24 cellular contexts compared by ENCODE assay signal in the genomic region with DNA sequence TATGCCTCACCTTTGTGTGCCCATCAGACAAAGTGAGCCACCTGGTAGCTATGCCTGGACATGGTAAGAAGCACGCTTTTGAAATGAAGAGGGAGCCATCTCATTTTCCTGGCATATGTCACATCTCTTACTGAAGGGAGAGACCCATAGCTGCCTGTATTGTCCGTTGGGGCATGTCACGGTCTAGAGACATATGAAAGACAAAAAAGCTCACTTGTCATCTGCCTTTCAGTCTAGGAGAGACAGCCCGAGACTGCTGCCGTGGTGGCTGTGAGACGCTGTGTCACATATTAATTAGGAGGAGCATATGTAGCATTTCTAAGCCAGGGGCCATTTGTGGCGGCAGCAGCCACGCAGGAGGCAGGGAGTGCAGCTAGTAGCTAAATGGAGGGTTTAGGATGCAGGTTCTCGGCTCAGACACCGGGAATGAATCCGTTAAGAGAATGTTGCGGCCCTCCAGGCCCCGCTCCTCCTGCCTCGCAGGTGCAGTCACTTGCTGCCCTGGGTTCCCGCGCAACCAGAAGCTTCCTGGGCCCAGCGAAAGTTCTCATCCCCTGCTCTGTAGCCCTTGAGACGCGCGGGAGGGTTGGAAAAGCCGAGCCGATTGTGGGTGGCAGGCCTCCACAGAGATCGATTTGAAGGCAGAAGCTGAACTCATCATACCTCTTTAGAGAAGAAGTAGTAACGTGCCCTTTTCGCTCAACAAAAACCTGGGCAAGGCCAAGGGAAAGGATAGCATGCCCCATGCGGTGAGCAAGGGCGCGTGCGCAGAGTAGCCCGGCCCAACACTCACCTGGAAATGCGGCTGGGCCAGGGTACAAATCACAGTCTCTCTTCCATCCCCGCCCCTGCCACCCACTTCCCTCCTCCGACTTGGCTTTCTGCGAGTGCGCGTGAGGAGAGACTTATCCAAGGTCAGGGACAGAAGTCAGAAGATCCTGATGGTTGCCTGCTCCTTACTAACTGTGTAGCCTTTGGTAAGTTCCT.
"Had no signal": no experiment of that assay in that cellular context is flagged by ENCODE, and none has a peak within 500 bp of the region (broad histone marks: within the 10 kb centered on the region; RNA-seq: fewer than 3 reads in every experiment).

No MANE protein-coding gene starts in this region.

- H3K36me3 Mint-ChIP-seq: activated CD8-positive, alpha-beta memory T cell treated with anti-CD3 and anti-CD28 coated beads, Interleukin-2, amount 10 ng/mL, durations not matched to agents 7 days and 5 days; naive thymus-derived CD4-positive, alpha-beta T cell had no signal

- H3K9me3 Mint-ChIP-seq: activated CD8-positive, alpha-beta T cell treated with anti-CD3 and anti-CD28 coated beads for 36 hours; activated naive CD8-positive, alpha-beta T cell treated with anti-CD3 and anti-CD28 coated beads, Interleukin-2, amount 50 U/mL, for 24 hours had no signal

- ATAC-seq: activated CD8-positive, alpha-beta memory T cell treated with anti-CD3 and anti-CD28 coated beads, Interleukin-2, amount 10 ng/mL, durations not matched to agents 7 days and 5 days; activated CD8-positive, alpha-beta T cell treated with anti-CD3 and anti-CD28 coated beads for 36 hours; activated naive CD8-positive, alpha-beta T cell treated with anti-CD3 and anti-CD28 coated beads, Interleukin-2, amount 50 U/mL, for 24 hours; esophagus mucosa; left lung; naive thymus-derived CD4-positive, alpha-beta T cell; upper lobe of right lung had no signal

- H3K4me3 Mint-ChIP-seq: activated CD4-positive, alpha-beta T cell treated with anti-CD3 and anti-CD28 coated beads, Interleukin-2, amount 10 ng/mL, durations not matched to agents 7 days and 5 days; activated CD8-positive, alpha-beta memory T cell treated with anti-CD3 and anti-CD28 coated beads, Interleukin-2, amount 10 ng/mL, durations not matched to agents 7 days and 5 days; activated CD8-positive, alpha-beta T cell treated with anti-CD3 and anti-CD28 coated beads for 36 hours; activated naive CD8-positive, alpha-beta T cell treated with anti-CD3 and anti-CD28 coated beads, Interleukin-2, amount 50 U/mL, for 24 hours; naive thymus-derived CD4-positive, alpha-beta T cell had no signal

- H3K27me3 Mint-ChIP-seq: activated CD4-positive, alpha-beta T cell treated with anti-CD3 and anti-CD28 coated beads, Interleukin-2, amount 10 ng/mL, durations not matched to agents 7 days and 5 days; activated CD8-positive, alpha-beta memory T cell treated with anti-CD3 and anti-CD28 coated beads, Interleukin-2, amount 10 ng/mL, durations not matched to agents 7 days and 5 days had no signal

- H3K4me3 ChIP-seq: cardiac muscle cell, left lung, lung, spleen, thyroid gland, upper lobe of right lung had no signal

- H3K36me3 ChIP-seq: cardiac muscle cell, left lung, neutrophil, spleen, thyroid gland, upper lobe of right lung, WERI-Rb-1 had no signal

- H3K9me3 ChIP-seq: left lung, neutrophil, thyroid gland, upper lobe of right lung had no signal

- H3K27me3 ChIP-seq: cardiac muscle cell, left lung, neutrophil, spleen, thyroid gland, upper lobe of right lung had no signal

- H3K27ac ChIP-seq: cardiac muscle cell, left lung, neutrophil, spleen, thyroid gland, upper lobe of right lung, WERI-Rb-1 had no signal

- H3K4me1 Mint-ChIP-seq: activated CD4-positive, alpha-beta T cell treated with anti-CD3 and anti-CD28 coated beads, Interleukin-2, amount 10 ng/mL, durations not matched to agents 7 days and 5 days; activated CD8-positive, alpha-beta memory T cell treated with anti-CD3 and anti-CD28 coated beads, Interleukin-2, amount 10 ng/mL, durations not matched to agents 7 days and 5 days; activated naive CD8-positive, alpha-beta T cell treated with anti-CD3 and anti-CD28 coated beads, Interleukin-2, amount 50 U/mL, for 24 hours had no signal

- H3K27ac Mint-ChIP-seq: activated CD4-positive, alpha-beta T cell treated with anti-CD3 and anti-CD28 coated beads, Interleukin-2, amount 10 ng/mL, durations not matched to agents 7 days and 5 days; activated CD8-positive, alpha-beta memory T cell treated with anti-CD3 and anti-CD28 coated beads, Interleukin-2, amount 10 ng/mL, durations not matched to agents 7 days and 5 days; activated CD8-positive, alpha-beta T cell treated with anti-CD3 and anti-CD28 coated beads for 36 hours; activated naive CD8-positive, alpha-beta T cell treated with anti-CD3 and anti-CD28 coated beads, Interleukin-2, amount 50 U/mL, for 24 hours; naive thymus-derived CD4-positive, alpha-beta T cell had no signal

- H3K4me1 ChIP-seq: thyroid gland, upper lobe of right lung had no signal

- DNase-seq: activated CD4-positive, alpha-beta T cell treated with anti-CD3 and anti-CD28 coated beads, Interleukin-2, amount 10 ng/mL, durations not matched to agents 7 days and 5 days; activated CD4-positive, CD25-positive, alpha-beta regulatory T cell treated with anti-CD3 and anti-CD28 coated beads, Interleukin-2, amount 50 U/mL, for 72 hours; activated CD8-positive, alpha-beta memory T cell treated with anti-CD3 and anti-CD28 coated beads, Interleukin-2, amount 10 ng/mL, durations not matched to agents 7 days and 5 days; activated CD8-positive, alpha-beta T cell treated with anti-CD3 and anti-CD28 coated beads for 36 hours; activated gamma-delta T cell; activated naive CD4-positive, alpha-beta T cell treated with anti-CD3 and anti-CD28 coated beads, Interleukin-2, amount 50 U/mL, for 16 hours; activated naive CD8-positive, alpha-beta T cell treated with anti-CD3 and anti-CD28 coated beads, Interleukin-2, amount 50 U/mL, for 24 hours; activated T-cell treated with anti-CD3 and anti-CD28 coated beads for 4 hours; effector memory CD4-positive, alpha-beta T cell; hippocampal formation; kidney glomerular epithelial cell; naive thymus-derived CD4-positive, alpha-beta T cell; spleen; stimulated activated CD4-positive, alpha-beta T cell treated with anti-CD3 and anti-CD28 coated beads, Interleukin-4, amount 100 ng/mL, for 1 hour; stimulated activated naive CD4-positive, alpha-beta T cell; T-helper 1 cell; thyroid gland; upper lobe of right lung; WERI-Rb-1 had no signal
